39 cellular contexts compared by ENCODE assay signal in the genomic region with DNA sequence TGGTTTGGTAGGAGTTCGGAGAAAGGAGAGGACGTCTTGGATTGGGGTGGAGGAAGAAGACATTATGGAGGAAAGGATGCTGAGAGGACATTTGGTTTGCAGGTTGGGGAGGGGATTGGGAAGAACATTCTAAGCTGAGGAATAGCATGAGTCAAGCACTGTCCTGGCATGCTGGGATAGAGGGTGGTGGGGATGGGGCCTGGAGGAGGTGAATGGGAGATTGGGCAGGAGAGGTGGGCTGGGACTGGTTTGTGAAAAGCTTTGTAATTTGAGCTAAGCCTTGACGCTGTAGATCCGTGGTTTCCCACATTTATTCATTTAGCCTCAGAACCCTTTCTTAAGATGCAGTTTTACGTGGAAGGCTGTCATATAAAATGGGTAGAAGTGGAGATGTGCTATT.
"Had no signal": no experiment of that assay in that cellular context is flagged by ENCODE, and none has a peak within 500 bp of the region (broad histone marks: within the 10 kb centered on the region; RNA-seq: fewer than 3 reads in every experiment).

No MANE protein-coding gene starts in this region.

- H3K4me3 ChIP-seq: ascending aorta, cardiac muscle cell had no signal

- H3K27me3 ChIP-seq: ascending aorta, cardiac muscle cell had no signal

- DNase-seq: activated CD4-positive, alpha-beta memory T cell treated with anti-CD3 and anti-CD28 coated beads, Interleukin-2, amount 10 ng/mL, durations not matched to agents 7 days and 5 days; activated CD4-positive, alpha-beta T cell treated with anti-CD3 and anti-CD28 coated beads for 1 hour; activated CD4-positive, alpha-beta T cell treated with anti-CD3 and anti-CD28 coated beads for 36 hours; activated CD4-positive, alpha-beta T cell treated with anti-CD3 and anti-CD28 coated beads for 48 hours; activated CD4-positive, alpha-beta T cell treated with anti-CD3 and anti-CD28 coated beads, Interleukin-2, amount 10 ng/mL, durations not matched to agents 7 days and 5 days; activated CD4-positive, alpha-beta T cell treated with anti-CD3 and anti-CD28 coated beads, Interleukin-2, amount 50 U/mL, for 48 hours; activated CD4-positive, CD25-positive, alpha-beta regulatory T cell; activated CD8-positive, alpha-beta memory T cell treated with anti-CD3 and anti-CD28 coated beads for 24 hours; activated CD8-positive, alpha-beta memory T cell treated with anti-CD3 and anti-CD28 coated beads, Interleukin-2, amount 50 U/mL, for 4 hours; activated CD8-positive, alpha-beta T cell treated with anti-CD3 and anti-CD28 coated beads, Interleukin-2, amount 10 ng/mL, durations not matched to agents 7 days and 5 days; activated effector memory CD4-positive, alpha-beta T cell treated with anti-CD3 and anti-CD28 coated beads, Interleukin-2, amount 50 U/mL, for 16 hours; activated gamma-delta T cell treated with Interleukin-2 at 50 U/mL for 16 hours; activated naive CD4-positive, alpha-beta T cell; activated naive CD4-positive, alpha-beta T cell treated with anti-CD3 and anti-CD28 coated beads, Interleukin-2, amount 10 ng/mL, durations not matched to agents 7 days and 5 days; activated naive CD8-positive, alpha-beta T cell treated with anti-CD3 and anti-CD28 coated beads, Interleukin-2, amount 10 ng/mL, durations not matched to agents 7 days and 5 days; activated naive CD8-positive, alpha-beta T cell treated with anti-CD3 and anti-CD28 coated beads, Interleukin-2, amount 50 U/mL, for 24 hours; activated T-cell treated with anti-CD3 and anti-CD28 coated beads for 4 hours; activated T-cell treated with anti-CD3 and anti-CD28 coated beads, Interleukin-2, amount 50 U/mL, for 1 hour; activated T-cell treated with anti-CD3 and anti-CD28 coated beads, Interleukin-2, amount 50 U/mL, for 4 hours; activated T-cell treated with anti-CD3 and anti-CD28 coated beads, Interleukin-2, amount 50 U/mL, for 72 hours; amygdala; anterior cingulate cortex; caudate nucleus; cerebellar nuclear complex; T-helper 1 cell; T-helper 2 cell; T-helper 9 cell had no signal

- H3K27ac ChIP-seq: ascending aorta, cardiac muscle cell, VCaP had no signal

- H3K36me3 ChIP-seq: ascending aorta, cardiac muscle cell had no signal

- H3K9me3 Mint-ChIP-seq: activated CD4-positive, alpha-beta memory T cell treated with anti-CD3 and anti-CD28 coated beads, Interleukin-2, amount 10 ng/mL, durations not matched to agents 7 days and 5 days; activated CD4-positive, alpha-beta T cell treated with anti-CD3 and anti-CD28 coated beads, Interleukin-2, amount 10 ng/mL, durations not matched to agents 7 days and 5 days; activated naive CD4-positive, alpha-beta T cell treated with anti-CD3 and anti-CD28 coated beads, Interleukin-2, amount 10 ng/mL, durations not matched to agents 7 days and 5 days; activated naive CD4-positive, alpha-beta T cell treated with anti-CD3 and anti-CD28 coated beads, Interleukin-2, amount 50 U/mL, for 24 hours; activated naive CD8-positive, alpha-beta T cell treated with anti-CD3 and anti-CD28 coated beads, Interleukin-2, amount 10 ng/mL, durations not matched to agents 7 days and 5 days; activated naive CD8-positive, alpha-beta T cell treated with anti-CD3 and anti-CD28 coated beads, Interleukin-2, amount 50 U/mL, for 24 hours; activated T-cell treated with anti-CD3 and anti-CD28 coated beads, Interleukin-2, amount 50 U/mL, for 4 hours; activated T-cell treated with anti-CD3 and anti-CD28 coated beads, Interleukin-2, amount 50 U/mL, for 72 hours; activated T-helper 1 cell treated with anti-CD3 and anti-CD28 coated beads, Interleukin-12 subunit alpha, Interleukin-12 subunit beta, Interleukin-2, Interleukin-4 antibody, amounts not matched to agents 30 ng/mL and 10 ng/mL and 1 ng/mL, durations not matched to agents 14 hours and 24 hours and 36 hours; activated T-helper 17 cell treated with anti-CD3 and anti-CD28 coated beads, Interleukin-2, amount 50 U/mL, for 72 hours; central memory CD8-positive, alpha-beta T cell; T-helper 1 cell treated with Interleukin-12 subunit alpha and Interleukin-12 subunit beta and Interleukin-4 antibody, amounts not matched to agents 30 μg/mL and 1 μg/mL, for 36 hours; T-helper 2 cell treated with Interferon-gamma antibody and Interleukin-4, amounts not matched to agents 5 μg/mL and 100 μg/mL, for 36 hours had no signal

- H3K9me3 ChIP-seq: ascending aorta had no signal

- ATAC-seq: activated CD4-positive, alpha-beta T cell treated with anti-CD3 and anti-CD28 coated beads for 36 hours; activated CD4-positive, CD25-positive, alpha-beta regulatory T cell treated with anti-CD3 and anti-CD28 coated beads, Interleukin-2, amount 50 U/mL, for 24 hours; activated CD8-positive, alpha-beta T cell treated with anti-CD3 and anti-CD28 coated beads, Interleukin-2, amount 10 ng/mL, durations not matched to agents 7 days and 5 days; activated naive CD8-positive, alpha-beta T cell treated with anti-CD3 and anti-CD28 coated beads, Interleukin-2, amount 50 U/mL, for 24 hours; activated T-cell treated with anti-CD3 and anti-CD28 coated beads, Interleukin-2, amount 50 U/mL, for 4 hours; activated T-cell treated with anti-CD3 and anti-CD28 coated beads, Interleukin-2, amount 50 U/mL, for 72 hours; activated T-helper 17 cell treated with anti-CD3 and anti-CD28 coated beads, Interleukin-2, amount 50 U/mL, for 72 hours had no signal

- H3K4me1 Mint-ChIP-seq: activated CD4-positive, alpha-beta memory T cell treated with anti-CD3 and anti-CD28 coated beads, Interleukin-2, amount 10 ng/mL, durations not matched to agents 7 days and 5 days; activated CD4-positive, alpha-beta T cell treated with anti-CD3 and anti-CD28 coated beads for 36 hours; activated CD4-positive, alpha-beta T cell treated with anti-CD3 and anti-CD28 coated beads, Interleukin-2, amount 10 ng/mL, durations not matched to agents 7 days and 5 days; activated naive CD4-positive, alpha-beta T cell treated with anti-CD3 and anti-CD28 coated beads, Interleukin-2, amount 10 ng/mL, durations not matched to agents 7 days and 5 days; activated naive CD4-positive, alpha-beta T cell treated with anti-CD3 and anti-CD28 coated beads, Interleukin-2, amount 50 U/mL, for 24 hours; activated naive CD8-positive, alpha-beta T cell treated with anti-CD3 and anti-CD28 coated beads, Interleukin-2, amount 10 ng/mL, durations not matched to agents 7 days and 5 days; activated naive CD8-positive, alpha-beta T cell treated with anti-CD3 and anti-CD28 coated beads, Interleukin-2, amount 50 U/mL, for 24 hours; activated T-helper 17 cell treated with anti-CD3 and anti-CD28 coated beads, Interleukin-2, amount 50 U/mL, for 72 hours; central memory CD8-positive, alpha-beta T cell had no signal

- H3K36me3 Mint-ChIP-seq: activated naive CD4-positive, alpha-beta T cell treated with anti-CD3 and anti-CD28 coated beads, Interleukin-2, amount 10 ng/mL, durations not matched to agents 7 days and 5 days; activated naive CD4-positive, alpha-beta T cell treated with anti-CD3 and anti-CD28 coated beads, Interleukin-2, amount 50 U/mL, for 24 hours; activated naive CD8-positive, alpha-beta T cell; activated naive CD8-positive, alpha-beta T cell treated with anti-CD3 and anti-CD28 coated beads, Interleukin-2, amount 10 ng/mL, durations not matched to agents 7 days and 5 days had no signal

- H3K4me1 ChIP-seq: ascending aorta had no signal

- H3K4me3 Mint-ChIP-seq: activated CD4-positive, alpha-beta memory T cell treated with anti-CD3 and anti-CD28 coated beads, Interleukin-2, amount 10 ng/mL, durations not matched to agents 7 days and 5 days; activated CD4-positive, alpha-beta T cell treated with anti-CD3 and anti-CD28 coated beads for 36 hours; activated CD4-positive, alpha-beta T cell treated with anti-CD3 and anti-CD28 coated beads, Interleukin-2, amount 10 ng/mL, durations not matched to agents 7 days and 5 days; activated CD8-positive, alpha-beta T cell treated with anti-CD3 and anti-CD28 coated beads, Interleukin-2, amount 10 ng/mL, durations not matched to agents 7 days and 5 days; activated naive CD4-positive, alpha-beta T cell treated with anti-CD3 and anti-CD28 coated beads, Interleukin-2, amount 10 ng/mL, durations not matched to agents 7 days and 5 days; activated naive CD4-positive, alpha-beta T cell treated with anti-CD3 and anti-CD28 coated beads, Interleukin-2, amount 50 U/mL, for 24 hours; activated naive CD8-positive, alpha-beta T cell; activated naive CD8-positive, alpha-beta T cell treated with anti-CD3 and anti-CD28 coated beads, Interleukin-2, amount 10 ng/mL, durations not matched to agents 7 days and 5 days; activated naive CD8-positive, alpha-beta T cell treated with anti-CD3 and anti-CD28 coated beads, Interleukin-2, amount 50 U/mL, for 24 hours; activated T-cell treated with anti-CD3 and anti-CD28 coated beads, Interleukin-2, amount 50 U/mL, for 4 hours; activated T-cell treated with anti-CD3 and anti-CD28 coated beads, Interleukin-2, amount 50 U/mL, for 72 hours; activated T-helper 1 cell treated with anti-CD3 and anti-CD28 coated beads, Interleukin-12 subunit alpha, Interleukin-12 subunit beta, Interleukin-2, Interleukin-4 antibody, amounts not matched to agents 30 ng/mL and 10 ng/mL and 1 ng/mL, durations not matched to agents 14 hours and 24 hours and 36 hours; activated T-helper 17 cell treated with anti-CD3 and anti-CD28 coated beads, Interleukin-2, amount 50 U/mL, for 72 hours; brain; central memory CD8-positive, alpha-beta T cell; T-helper 1 cell treated with Interleukin-12 subunit alpha and Interleukin-12 subunit beta and Interleukin-4 antibody, amounts not matched to agents 30 μg/mL and 1 μg/mL, for 36 hours; T-helper 2 cell treated with Interferon-gamma antibody and Interleukin-4, amounts not matched to agents 5 μg/mL and 100 μg/mL, for 36 hours had no signal

- H3K27me3 Mint-ChIP-seq: brain had no signal

- H3K27ac Mint-ChIP-seq: activated CD4-positive, alpha-beta memory T cell treated with anti-CD3 and anti-CD28 coated beads, Interleukin-2, amount 10 ng/mL, durations not matched to agents 7 days and 5 days; activated CD4-positive, alpha-beta T cell treated with anti-CD3 and anti-CD28 coated beads for 36 hours; activated CD4-positive, alpha-beta T cell treated with anti-CD3 and anti-CD28 coated beads, Interleukin-2, amount 10 ng/mL, durations not matched to agents 7 days and 5 days; activated CD8-positive, alpha-beta T cell treated with anti-CD3 and anti-CD28 coated beads, Interleukin-2, amount 10 ng/mL, durations not matched to agents 7 days and 5 days; activated naive CD4-positive, alpha-beta T cell treated with anti-CD3 and anti-CD28 coated beads, Interleukin-2, amount 10 ng/mL, durations not matched to agents 7 days and 5 days; activated naive CD4-positive, alpha-beta T cell treated with anti-CD3 and anti-CD28 coated beads, Interleukin-2, amount 50 U/mL, for 24 hours; activated naive CD8-positive, alpha-beta T cell; activated naive CD8-positive, alpha-beta T cell treated with anti-CD3 and anti-CD28 coated beads, Interleukin-2, amount 10 ng/mL, durations not matched to agents 7 days and 5 days; activated naive CD8-positive, alpha-beta T cell treated with anti-CD3 and anti-CD28 coated beads, Interleukin-2, amount 50 U/mL, for 24 hours; activated T-cell treated with anti-CD3 and anti-CD28 coated beads, Interleukin-2, amount 50 U/mL, for 72 hours; activated T-helper 1 cell treated with anti-CD3 and anti-CD28 coated beads, Interleukin-12 subunit alpha, Interleukin-12 subunit beta, Interleukin-2, Interleukin-4 antibody, amounts not matched to agents 30 ng/mL and 10 ng/mL and 1 ng/mL, durations not matched to agents 14 hours and 24 hours and 36 hours; activated T-helper 17 cell treated with anti-CD3 and anti-CD28 coated beads, Interleukin-2, amount 50 U/mL, for 72 hours; brain; T-helper 1 cell treated with Interleukin-12 subunit alpha and Interleukin-12 subunit beta and Interleukin-4 antibody, amounts not matched to agents 30 μg/mL and 1 μg/mL, for 36 hours; T-helper 2 cell treated with Interferon-gamma antibody and Interleukin-4, amounts not matched to agents 5 μg/mL and 100 μg/mL, for 36 hours had no signal
